Comparison of ENCODE assay signal across 1 cellular context in genomic region chr2:74415762-74416395, GRCh38.
TF ChIP-seq lines count a peak whose summit lies in the region.

No MANE protein-coding gene starts in this region.

TF ChIP-seq in H1, 55 proteins besides CTCF, POLR2A, EP300 and RAD21:
- TF ChIP-seq TAF7 (optimal IDR thresholded peaks at IDR 0.05; ENCODE audit: borderline replicate concordance, low read depth, low read length): no peak
- no peak for TF ChIP-seq BACH1 (IDR thresholded peaks at IDR 0.05; ENCODE audit: low read length)
- TF ChIP-seq SP2 (IDR thresholded peaks at IDR 0.05; ENCODE audit: low read length): no peak
- TF ChIP-seq CBX5 (IDR thresholded peaks at IDR 0.05; ENCODE audit: low read depth, low read length): no peak
- no peak for TF ChIP-seq SIN3A (conservative IDR thresholded peaks at IDR 0.05 in 1 of 2, IDR thresholded peaks at IDR 0.05 in 1 of 2; ENCODE audit: low read depth in 1 of 2, low read length in 2 of 2)
- no peak for TF ChIP-seq CREB1 (IDR thresholded peaks at IDR 0.05)
- no peak for TF ChIP-seq CHD2 (IDR thresholded peaks at IDR 0.05; ENCODE audit: low read length)
- no peak for TF ChIP-seq BRCA1 (IDR thresholded peaks at IDR 0.05; ENCODE audit: low read depth, low read length)
- no peak for TF ChIP-seq KDM4A (IDR thresholded peaks at IDR 0.05; ENCODE audit: low read depth, low read length, severe bottlenecking)
- no peak for TF ChIP-seq ASH2L (IDR thresholded peaks at IDR 0.05; ENCODE audit: low read length)
- TF ChIP-seq, protein P1, sequence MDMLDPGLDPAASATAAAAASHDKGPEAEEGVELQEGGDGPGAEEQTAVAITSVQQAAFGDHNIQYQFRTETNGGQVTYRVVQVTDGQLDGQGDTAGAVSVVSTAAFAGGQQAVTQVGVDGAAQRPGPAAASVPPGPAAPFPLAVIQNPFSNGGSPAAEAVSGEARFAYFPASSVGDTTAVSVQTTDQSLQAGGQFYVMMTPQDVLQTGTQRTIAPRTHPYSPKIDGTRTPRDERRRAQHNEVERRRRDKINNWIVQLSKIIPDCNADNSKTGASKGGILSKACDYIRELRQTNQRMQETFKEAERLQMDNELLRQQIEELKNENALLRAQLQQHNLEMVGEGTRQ (IDR thresholded peaks at IDR 0.05; ENCODE audit: low read length): no peak
- TF ChIP-seq BCL11A (IDR thresholded peaks at IDR 0.05; ENCODE audit: low read depth in 2 of 2, low read length in 2 of 2): no peak
